10 cellular contexts compared by ENCODE assay signal in genomic region chr12:101459642-101460346, GRCh38. TPM values are rescaled to one million over a fixed set of nuclear protein-coding genes. Genes with fewer than 3 reads are reported as not detected.
DNase-seq lines count a peak whose midpoint lies in the region; TF ChIP-seq lines count a peak whose summit lies in the region.
"Had no signal": no experiment of that assay in that cellular context is flagged by ENCODE, and none has a peak within 500 bp of the region (broad histone marks: within the 10 kb centered on the region; RNA-seq: fewer than 3 reads in every experiment).

No MANE protein-coding gene starts in this region.

- no peak for TF ChIP-seq CTCF in chondrocyte (IDR thresholded peaks at IDR 0.05)

- no peak overlapping the region for H3K27ac Mint-ChIP-seq in chondrocyte (ENCODE audit: unreplicated experiment)
- H3K27ac Mint-ChIP-seq: activated naive CD8-positive, alpha-beta T cell treated with anti-CD3 and anti-CD28 coated beads for 36 hours had no signal

- no peaks in the 10 kb centered on the region for H3K4me1 Mint-ChIP-seq in chondrocyte (ENCODE audit: low read depth)

- H3K27ac ChIP-seq in substantia nigra (ENCODE audit: low read depth, low read length, poor library complexity, severe bottlenecking) = no peak overlapping the region

- H3K27me3 Mint-ChIP-seq in chondrocyte (ENCODE audit: low read depth) = peaks cover under 1% of the 10 kb centered on the region

- in situ Hi-C loops in Caki2 (cut with HindIII; ENCODE audit: low pct_unique_long_range_greater_than_20kb, low sequenced_read_pairs) = no loop called here

- peaks cover 7% of the 10 kb centered on the region for H3K9me3 Mint-ChIP-seq in chondrocyte (ENCODE audit: low read depth)

- peaks cover 1% of the 10 kb centered on the region for H3K36me3 Mint-ChIP-seq in chondrocyte (ENCODE audit: low read depth)

- no peak overlapping the region for H3K4me3 Mint-ChIP-seq in chondrocyte (ENCODE audit: unreplicated experiment)
- H3K4me3 Mint-ChIP-seq: activated naive CD8-positive, alpha-beta T cell treated with anti-CD3 and anti-CD28 coated beads for 36 hours had no signal

- DNase-seq in Caki2 (ENCODE audit: low read depth) (peak; percentile 4), HuH-7 (ENCODE audit: low spot score) (peak; percentile 51), UCSD-AML1 (lab: John Stamatoyannopoulos, UW; ENCODE audit: unreplicated experiment) (peak; percentile 30), medulla oblongata (ENCODE audit: extremely low spot score) (peak; percentile 28), chondrocyte (ENCODE audit: low spot score) (no peak), DMS114 treated with DMSO at 0.1 percent for 48 hours (lab: John Stamatoyannopoulos, UW; ENCODE audit: unreplicated experiment) (no peak), substantia nigra (lab: John Stamatoyannopoulos, UW) (no peak)
- DNase-seq in activated CD4-positive, CD25-positive, alpha-beta regulatory T cell treated with anti-CD3 and anti-CD28 coated beads, Interleukin-2, amount 50 U/mL, for 72 hours = no peak
- DNase-seq: activated naive CD8-positive, alpha-beta T cell treated with anti-CD3 and anti-CD28 coated beads for 36 hours had no signal

RNA-seq across cellular contexts. Expression of gene SPIC, which starts 15.3 kb away (rescaled TPM):
- total RNA-seq in Caki2 (2014; rRNA removed; shearing (Covaris generic); ENCODE audit: low replicate concordance) = not detected in 2 replicates
- not detected in 3 replicates for total RNA-seq in chondrocyte
- total RNA-seq: activated naive CD8-positive, alpha-beta T cell treated with anti-CD3 and anti-CD28 coated beads for 36 hours; omental fat pad had no signal

RNA-seq across cellular contexts. Expression of gene ARL1, which starts 52.2 kb away (rescaled TPM):
- 75.4 and 107 TPM in 2 replicates for total RNA-seq in Caki2 (2014; rRNA removed; shearing (Covaris generic); ENCODE audit: low replicate concordance)
- total RNA-seq in chondrocyte = 127 to 173 TPM (median 141 TPM) in 3 replicates

Comparison
In these comparisons a context has a peak if more than half of its experiments do, and no peak if none do; other contexts are left out.
1. DNase-seq: peak in Caki2 (single experiment), HuH-7 (single experiment), UCSD-AML1 (single experiment) and medulla oblongata (single experiment); none in activated CD4-positive, CD25-positive, alpha-beta regulatory T cell treated with anti-CD3 and anti-CD28 coated beads, Interleukin-2, amount 50 U/mL, for 72 hours (single experiment), chondrocyte (single experiment), DMS114 treated with DMSO at 0.1 percent for 48 hours (single experiment) and substantia nigra (0 of 49).